Comparison of ENCODE assay signal across 9 cellular contexts in genomic region chr11:105000797-105001196, GRCh38. TPM values are rescaled to one million over a fixed set of nuclear protein-coding genes. Genes with fewer than 3 reads are reported as not detected.
DNase-seq lines count a peak whose midpoint lies in the region; ATAC-seq, FAIRE-seq and TF ChIP-seq lines count a peak whose summit lies in the region.
"Had no signal": no experiment of that assay in that cellular context is flagged by ENCODE, and none has a peak within 500 bp of the region (broad histone marks: within the 10 kb centered on the region; RNA-seq: fewer than 3 reads in every experiment).

No MANE protein-coding gene starts in this region.

- H3K9me3 ChIP-seq in lower lobe of right lung = no peaks in the 10 kb centered on the region

- H3K4me3 ChIP-seq in lower lobe of right lung (no peak overlapping the region), lower leg skin (ENCODE audit: low read depth, poor library complexity, severe bottlenecking) (no peak overlapping the region)

- POLR2A ChIA-PET in RWPE1 (lab: Yijun Ruan, JAX; ENCODE audit: low non-redundant PET) = no interaction called here

- no peaks in the 10 kb centered on the region for H3K4me1 ChIP-seq in lower lobe of right lung

- H3K27me3 ChIP-seq in lower lobe of right lung (ENCODE audit: low read depth) = no peaks in the 10 kb centered on the region

- WGBS in lower leg skin, 2 donors = 84 to 86% methylated on average over 7 of the region's 7 CpGs

- DNase-seq in GM18507 (ENCODE audit: extremely low spot score, insufficient read length, low read depth) (no peak), RWPE1 (ENCODE audit: low spot score) (no peak), lower lobe of right lung (peak; percentile 50), lower leg skin (ENCODE audit: low spot score in 2 of 2) (no peak), pons (ENCODE audit: low spot score) (no peak)
- DNase-seq in activated naive CD4-positive, alpha-beta T cell treated with anti-CD3 and anti-CD28 coated beads, Interleukin-2, amount 50 U/mL, for 72 hours (ENCODE audit: low spot score in 2 of 2) = peak; percentile 58 to 73
- peak in 4 of 6 experiments; percentile 10 to 48 (median 34) for DNase-seq in stimulated activated naive CD4-positive, alpha-beta T cell (lab: John Stamatoyannopoulos, UW)

- H3K27ac ChIP-seq in RWPE1 (no peak overlapping the region), lower lobe of right lung (no peak overlapping the region)

- TF ChIP-seq CTCF in RWPE1 (conservative IDR thresholded peaks at IDR 0.05; ENCODE audit: low read depth) (peak; percentile 42), lower lobe of right lung (IDR thresholded peaks at IDR 0.05) (peak; percentile 71), lower leg skin (IDR thresholded peaks at IDR 0.05) (no peak)

- H3K36me3 ChIP-seq in lower lobe of right lung = no peaks in the 10 kb centered on the region

- no peaks in the 10 kb centered on the region for H3K9me3 Mint-ChIP-seq in activated naive CD4-positive, alpha-beta T cell treated with anti-CD3 and anti-CD28 coated beads, Interleukin-2, amount 50 U/mL, for 72 hours

- no peak for TF ChIP-seq POLR2A in lower leg skin (IDR thresholded peaks at IDR 0.05)

- ATAC-seq in HG02623 (IDR thresholded peaks at IDR 0.05; ENCODE audit: unreplicated experiment) (peak; percentile 86), lower lobe of right lung (peak; percentile 77 to 80)
- peak; percentile 65 to 93 for ATAC-seq in activated naive CD4-positive, alpha-beta T cell treated with anti-CD3 and anti-CD28 coated beads, Interleukin-2, amount 50 U/mL, for 72 hours

- no peak overlapping the region for H3K27ac Mint-ChIP-seq in activated naive CD4-positive, alpha-beta T cell treated with anti-CD3 and anti-CD28 coated beads, Interleukin-2, amount 50 U/mL, for 72 hours

- intact Hi-C loops in lower lobe of right lung (cut with DNase I) = no loop called here
- intact Hi-C loops in lower leg skin (cut with DNase I; ENCODE audit: low total_unique reads) = no loop called here

- peak; percentile 70 for FAIRE-seq in GM18507 (lab: Jason Lieb, UNC)
- FAIRE-seq: TTC549 had no signal

- CTCF ChIA-PET in RWPE1 (lab: Yijun Ruan, JAX) = interaction anchor here (0.6 kb wide), 1 partner anchor 22 kb away, joined by 3 read pairs; no protein-coding TSS in a partner anchor

- H3K36me3 Mint-ChIP-seq in activated naive CD4-positive, alpha-beta T cell treated with anti-CD3 and anti-CD28 coated beads, Interleukin-2, amount 50 U/mL, for 72 hours = no peaks in the 10 kb centered on the region

RNA-seq across cellular contexts. Expression of gene CASP5, which starts 22.2 kb away (rescaled TPM):
- not detected for total RNA-seq in activated naive CD4-positive, alpha-beta T cell treated with anti-CD3 and anti-CD28 coated beads, Interleukin-2, amount 50 U/mL, for 72 hours
- total RNA-seq in lower lobe of right lung (5.8 TPM), lower leg skin (under 1 TPM in 1 of 4 donors, not detected in 3; 0.21 TPM)

RNA-seq across cellular contexts. Expression of gene CASP4, which starts 32.4 kb away (rescaled TPM):
- 10 to 100 TPM; 40.1 to 73.7 TPM for total RNA-seq in activated naive CD4-positive, alpha-beta T cell treated with anti-CD3 and anti-CD28 coated beads, Interleukin-2, amount 50 U/mL, for 72 hours
- 113 TPM for total RNA-seq in lower lobe of right lung
- total RNA-seq in lower leg skin = 100 to 1,000 TPM in 3 of 4 donors, 10 to 100 TPM in 1; 86.3 to 124 (median 110) TPM

RNA-seq across cellular contexts. Expression of gene CASP1, which starts 34.1 kb away (rescaled TPM):
- total RNA-seq in activated naive CD4-positive, alpha-beta T cell treated with anti-CD3 and anti-CD28 coated beads, Interleukin-2, amount 50 U/mL, for 72 hours = 10 to 100 TPM; 23.6 to 46.5 TPM
- 158 TPM for total RNA-seq in lower lobe of right lung
- total RNA-seq in lower leg skin = 10 to 100 TPM; 17.8 to 31.6 (median 22.5) TPM

RNA-seq across cellular contexts. Expression of gene CARD16, which starts 44.3 kb away (rescaled TPM):
- 10 to 100 TPM in 1 of 2 donors, 1 to 10 TPM in 1; 9.7 to 11.1 TPM for total RNA-seq in activated naive CD4-positive, alpha-beta T cell treated with anti-CD3 and anti-CD28 coated beads, Interleukin-2, amount 50 U/mL, for 72 hours
- total RNA-seq in lower lobe of right lung (97.3 TPM), lower leg skin (1 to 10 TPM; 3.8 to 9.0 (median 4.4) TPM)

Comparison
In these comparisons a context has a peak if more than half of its experiments do, and no peak if none do; other contexts are left out.
1. DNase-seq: peak in activated naive CD4-positive, alpha-beta T cell treated with anti-CD3 and anti-CD28 coated beads, Interleukin-2, amount 50 U/mL, for 72 hours (2 of 2), lower lobe of right lung (single experiment) and stimulated activated naive CD4-positive, alpha-beta T cell (4 of 6); none in GM18507 (single experiment), RWPE1 (single experiment), lower leg skin (0 of 2) and pons (single experiment).
2. CTCF ChIP-seq: peak in RWPE1 (single experiment) and lower lobe of right lung (single experiment); none in lower leg skin (0 of 3).
3. Peak in every context shown above with its lines, with median percentiles within 50 percentile points of each other: ATAC-seq.